ENCODE assay signal across 1 cellular context in the genomic region with DNA sequence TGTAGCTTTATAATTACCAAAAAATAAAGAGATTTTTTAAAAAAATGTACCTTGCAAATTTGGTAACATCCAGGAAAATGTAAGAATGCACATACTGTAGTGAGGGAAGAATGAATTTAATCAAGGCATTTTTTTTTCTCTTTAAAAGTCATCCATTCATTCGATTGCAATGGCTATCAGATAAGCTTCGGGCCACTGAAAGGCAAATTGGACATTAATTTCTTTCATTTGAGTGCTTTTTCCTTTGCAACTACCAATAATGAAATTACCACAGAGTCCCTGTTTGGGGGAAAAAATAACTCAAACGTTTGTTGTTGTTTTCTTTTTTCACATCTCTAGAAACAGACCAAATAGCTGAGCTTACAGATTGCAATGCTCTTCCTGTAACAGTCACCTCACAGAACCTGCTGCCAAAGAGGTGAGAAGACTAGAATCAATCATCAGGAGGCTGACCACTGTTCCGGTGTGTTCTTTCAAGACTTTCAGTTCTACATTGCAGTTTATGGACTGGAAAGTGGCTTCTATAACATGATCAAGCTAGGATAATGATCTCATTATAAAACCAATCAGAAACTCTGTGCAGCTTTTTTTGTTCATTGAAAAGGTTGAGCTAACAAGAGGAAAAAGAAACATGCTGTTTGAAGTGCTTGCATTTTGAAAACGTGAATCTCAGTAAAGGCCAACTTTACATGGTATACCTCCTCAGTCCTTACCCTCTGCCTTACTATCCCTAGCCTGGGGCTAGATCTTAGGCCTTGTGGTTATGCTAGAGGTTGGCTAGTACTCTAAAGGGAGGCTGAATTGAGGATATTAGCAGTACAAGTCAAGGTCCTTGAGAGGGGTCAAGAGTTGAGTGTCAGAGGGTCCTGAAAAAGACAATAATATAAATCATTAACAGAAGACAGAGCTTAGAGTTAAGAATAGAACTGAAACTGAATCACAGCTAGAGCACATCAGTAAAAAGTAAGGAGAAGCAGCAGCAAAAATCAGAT.
TF ChIP-seq lines count a peak whose summit lies in the region.

No MANE protein-coding gene starts in this region.

TF ChIP-seq in SK-N-SH, 30 proteins besides CTCF, POLR2A, EP300 and RAD21 (continued from another document):
- TF ChIP-seq, protein P1, sequence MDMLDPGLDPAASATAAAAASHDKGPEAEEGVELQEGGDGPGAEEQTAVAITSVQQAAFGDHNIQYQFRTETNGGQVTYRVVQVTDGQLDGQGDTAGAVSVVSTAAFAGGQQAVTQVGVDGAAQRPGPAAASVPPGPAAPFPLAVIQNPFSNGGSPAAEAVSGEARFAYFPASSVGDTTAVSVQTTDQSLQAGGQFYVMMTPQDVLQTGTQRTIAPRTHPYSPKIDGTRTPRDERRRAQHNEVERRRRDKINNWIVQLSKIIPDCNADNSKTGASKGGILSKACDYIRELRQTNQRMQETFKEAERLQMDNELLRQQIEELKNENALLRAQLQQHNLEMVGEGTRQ (IDR thresholded peaks at IDR 0.05; ENCODE audit: borderline replicate concordance, low read depth, low read length) = no peak
- TF ChIP-seq SIN3A (IDR thresholded peaks at IDR 0.05; ENCODE audit: borderline replicate concordance, low read depth, low read length) (no peak), NRF1 (IDR thresholded peaks at IDR 0.05; ENCODE audit: low read depth, low read length) (no peak), EZH2phosphoT487 (IDR thresholded peaks at IDR 0.05; ENCODE audit: borderline replicate concordance, low read depth) (no peak), ELF1 (IDR thresholded peaks at IDR 0.05) (no peak)
